In genomic region chr2:164717000-164717597, GRCh38 we compare ENCODE assay signal across 8 cellular contexts.
A peak's percentile ranks its signal among the peaks of the same experiment; 100 is the strongest.
DNase-seq lines count a peak whose midpoint lies in the region; ATAC-seq, FAIRE-seq and TF ChIP-seq lines count a peak whose summit lies in the region.

No MANE protein-coding gene starts in this region.

- H3K36me3 Mint-ChIP-seq in Calu3 (ENCODE audit: insufficient read depth, unreplicated experiment) (peaks cover 12% of the 10 kb centered on the region), mesothelial cell of epicardium (no peaks in the 10 kb centered on the region)

- H3K9me1 ChIP-seq in K562 (ENCODE audit: control insufficient read depth, insufficient read depth, low read length) = no peaks in the 10 kb centered on the region

- no peak overlapping the region for H3K27ac ChIP-seq in K562 (ENCODE audit: extremely low read depth, low read depth, low read length)

- ATAC-seq in K562 (no peak), HG02571 (IDR thresholded peaks at IDR 0.05; ENCODE audit: unreplicated experiment) (no peak)

- 0% methylated on average over 4 of the region's 4 CpGs for WGBS in K562 (ENCODE audit: insufficient coverage, low coverage, missing lambda C conversion rate)

- POLR2A ChIA-PET in K562 (lab: Yijun Ruan, JAX) = no interaction called here

- DNase-seq in Calu3 (peak; percentile 28), K562 (ENCODE audit: extremely low read depth in 1 of 4, low spot score in 3 of 4) (peak in 2 of 4 experiments; percentile 11 to 42), mesothelial cell of epicardium (ENCODE audit: low spot score in 2 of 2, unreplicated experiment in 2 of 2) (no peak), islet precursor cell (no peak), putamen (ENCODE audit: low spot score) (no peak)
- DNase-seq in effector CD8-positive, alpha-beta T cell (lab: John Stamatoyannopoulos, UW) = no peak

- TF ChIP-seq RAD21 in Ishikawa (IDR thresholded peaks at IDR 0.05; ENCODE audit: low read depth) (peak; percentile 49), K562 (CRISPR knock-in tag; conservative IDR thresholded peaks at IDR 0.05 in 1 of 2, IDR thresholded peaks at IDR 0.05 in 1 of 2) (peak; percentile 15 to 64; a peak in 2 of 4 replicates)

- TF ChIP-seq CTCF in Calu3 (IDR thresholded peaks at IDR 0.05; ENCODE audit: unreplicated experiment) (peak; percentile 41), K562 (IDR thresholded peaks at IDR 0.05 in 2 of 3, conservative IDR thresholded peaks at IDR 0.05 in 1 of 3; ENCODE audit: insufficient read depth in 2 of 3, low read depth in 1 of 3, low read length in 3 of 3) (peak in 2 of 3 experiments; percentile 15 to 67; a peak in 4 of 6 replicates), mesothelial cell of epicardium (IDR thresholded peaks at IDR 0.05; ENCODE audit: unreplicated experiment) (peak; percentile 84)

- no peaks in the 10 kb centered on the region for H4K20me1 ChIP-seq in K562 (replicated peaks; ENCODE audit: control insufficient read depth, insufficient read depth, low read length)

- H2AFZ ChIP-seq in K562 (ENCODE audit: low read depth, low read length) = no peak overlapping the region

- intact Hi-C loops in Calu3 (cut with micrococcal nuclease; ENCODE audit: unreplicated experiment) (loop anchor here (1.0 to 5.0 kb wide), 3 partner anchors 20 to 157 kb away; no protein-coding TSS in a partner anchor), K562 (cut with micrococcal nuclease) (loop anchor here (2.0 to 10.0 kb wide), 3 partner anchors 156 to 1822 kb away; no protein-coding TSS in a partner anchor)

- TF ChIP-seq EP300 in Ishikawa (IDR thresholded peaks at IDR 0.05; ENCODE audit: borderline replicate concordance) (no peak), K562 (IDR thresholded peaks at IDR 0.05; ENCODE audit: low read length) (no peak)

- no peaks in the 10 kb centered on the region for H3K4me1 ChIP-seq in K562 (replicated peaks in 1 of 2; ENCODE audit: control insufficient read depth in 2 of 2, insufficient read depth in 2 of 2, low read length in 2 of 2)

- H3K4me3 Mint-ChIP-seq in Calu3 (ENCODE audit: low read depth, unreplicated experiment) = no peak overlapping the region
- no peak overlapping the region for H3K4me3 Mint-ChIP-seq in mesothelial cell of epicardium

- BruUV-seq in Calu3 (replicated peaks; lab: Mats Ljungman, UMichigan) (no TSS peak), K562 (replicated peaks; lab: Mats Ljungman, UMichigan) (no TSS peak)

- no peak overlapping the region for H3K4me3 ChIP-seq in K562

- no peak overlapping the region for H3K27ac Mint-ChIP-seq in Calu3 (ENCODE audit: unreplicated experiment)
- H3K27ac Mint-ChIP-seq in mesothelial cell of epicardium = peak overlapping the region; percentile 33

- no peak overlapping the region for H3K4me2 ChIP-seq in K562 (ENCODE audit: insufficient read depth, low read length)

- CTCF ChIA-PET in Calu3 (lab: Charles Lee) (interaction anchor here (0.7 kb wide), 1 partner anchor 157 kb away, joined by 3 read pairs; no protein-coding TSS in a partner anchor), K562 (lab: Yijun Ruan, JAX; ENCODE audit: low intra/inter-chr PET ratio) (no interaction called here)

- no peaks in the 10 kb centered on the region for H3K9me3 ChIP-seq in K562 (replicated peaks; ENCODE audit: control insufficient read depth, insufficient read depth, low read depth, low read length)

- H3K27me3 Mint-ChIP-seq in Calu3 (ENCODE audit: unreplicated experiment) (no peaks in the 10 kb centered on the region), mesothelial cell of epicardium (ENCODE audit: low read depth) (no peaks in the 10 kb centered on the region)

- peak; percentile 46 for FAIRE-seq in K562 (lab: Jason Lieb, UNC)

- no peaks in the 10 kb centered on the region for H3K79me2 ChIP-seq in K562 (ENCODE audit: control insufficient read depth, insufficient read depth, low read length)

- H3K4me1 Mint-ChIP-seq in Calu3 (ENCODE audit: low read depth, unreplicated experiment) (peaks cover 31% of the 10 kb centered on the region), mesothelial cell of epicardium (peaks cover 66% of the 10 kb centered on the region)

- in situ Hi-C loops in K562 (cut with MboI) = no loop called here

- H3K9me3 Mint-ChIP-seq in Calu3 (ENCODE audit: low read depth, unreplicated experiment) (no peaks in the 10 kb centered on the region), mesothelial cell of epicardium (no peaks in the 10 kb centered on the region)

- H3K36me3 ChIP-seq in K562 (ENCODE audit: control insufficient read depth, insufficient read depth, low read length) = no peaks in the 10 kb centered on the region

- no peaks in the 10 kb centered on the region for H3K27me3 ChIP-seq in K562 (ENCODE audit: control insufficient read depth in 2 of 2, insufficient read depth in 2 of 2, low read length in 2 of 2)

- TF ChIP-seq POLR2A in K562 (conservative IDR thresholded peaks at IDR 0.05) = no peak

- no peak overlapping the region for H3K9ac ChIP-seq in K562 (ENCODE audit: insufficient read depth in 1 of 2, low read depth in 2 of 2, low read length in 2 of 2)

TF ChIP-seq in Ishikawa, 13 proteins besides CTCF, POLR2A, EP300 and RAD21 (continues in another document):
- TF ChIP-seq TAF1 (IDR thresholded peaks at IDR 0.05; ENCODE audit: low read depth) = no peak
- no peak for TF ChIP-seq MAX (IDR thresholded peaks at IDR 0.05)
- TF ChIP-seq CREB1 (IDR thresholded peaks at IDR 0.05; ENCODE audit: low read depth) = no peak
- TF ChIP-seq CEBPB (IDR thresholded peaks at IDR 0.05) = no peak
- TF ChIP-seq USF1 (IDR thresholded peaks at IDR 0.05) = no peak
- no peak for TF ChIP-seq ZBTB7A (IDR thresholded peaks at IDR 0.05; ENCODE audit: low read depth)
- TF ChIP-seq TCF12 (IDR thresholded peaks at IDR 0.05; ENCODE audit: low read depth) = no peak
- no peak for TF ChIP-seq TEAD4 (IDR thresholded peaks at IDR 0.05)
- no peak for TF ChIP-seq EGR1 (IDR thresholded peaks at IDR 0.05)
- no peak for TF ChIP-seq FOXM1 (IDR thresholded peaks at IDR 0.05; ENCODE audit: borderline replicate concordance, low read depth)
- TF ChIP-seq YY1 (IDR thresholded peaks at IDR 0.05; ENCODE audit: low read depth) = no peak
- TF ChIP-seq NFIC (IDR thresholded peaks at IDR 0.05) = no peak

TF ChIP-seq in K562, 482 proteins besides CTCF, POLR2A, EP300 and RAD21:
- TF ChIP-seq CCNT2 (IDR thresholded peaks at IDR 0.05; ENCODE audit: borderline replicate concordance, extremely low read depth, insufficient read length, low read depth, low read length) (no peak), SMC3 (conservative IDR thresholded peaks at IDR 0.05; ENCODE audit: insufficient read depth, low read depth, low read length) (0 out of 2 replicates have a peak, but pooled peaks have one; percentile 11), HNRNPL (IDR thresholded peaks at IDR 0.05; ENCODE audit: low read depth, low read length) (no peak), HNRNPH1 (optimal IDR thresholded peaks at IDR 0.05; ENCODE audit: low read depth, low read length) (no peak), L3MBTL2 (IDR thresholded peaks at IDR 0.05) (no peak), IRF1 (CRISPR knock-in tag; IDR thresholded peaks at IDR 0.05; ENCODE audit: borderline replicate concordance) (no peak), TAF9B (IDR thresholded peaks at IDR 0.05; ENCODE audit: partially characterized antibody) (no peak), CHD2 (IDR thresholded peaks at IDR 0.05; ENCODE audit: low read depth, low read length) (no peak), ZNF384 (IDR thresholded peaks at IDR 0.05; ENCODE audit: low read depth, low read length) (0 out of 2 replicates have a peak, but pooled peaks have one; percentile 36), SMARCE1 (IDR thresholded peaks at IDR 0.05) (no peak), CBFA2T3 (IDR thresholded peaks at IDR 0.05) (no peak), HDAC2 (IDR thresholded peaks at IDR 0.05) (no peak), TAL1 (IDR thresholded peaks at IDR 0.05) (no peak), HCFC1 (IDR thresholded peaks at IDR 0.05; ENCODE audit: low read depth, low read length) (no peak), KLF16 (IDR thresholded peaks at IDR 0.05) (0 out of 2 replicates have a peak, but pooled peaks have one; percentile 12), ZBTB43 (CRISPR knock-in tag; IDR thresholded peaks at IDR 0.05) (no peak), DEAF1 (CRISPR knock-in tag; IDR thresholded peaks at IDR 0.05) (0 out of 2 replicates have a peak, but pooled peaks have one; percentile 13)
